Comparison of ENCODE assay signal across 1 cellular context in the genomic region with DNA sequence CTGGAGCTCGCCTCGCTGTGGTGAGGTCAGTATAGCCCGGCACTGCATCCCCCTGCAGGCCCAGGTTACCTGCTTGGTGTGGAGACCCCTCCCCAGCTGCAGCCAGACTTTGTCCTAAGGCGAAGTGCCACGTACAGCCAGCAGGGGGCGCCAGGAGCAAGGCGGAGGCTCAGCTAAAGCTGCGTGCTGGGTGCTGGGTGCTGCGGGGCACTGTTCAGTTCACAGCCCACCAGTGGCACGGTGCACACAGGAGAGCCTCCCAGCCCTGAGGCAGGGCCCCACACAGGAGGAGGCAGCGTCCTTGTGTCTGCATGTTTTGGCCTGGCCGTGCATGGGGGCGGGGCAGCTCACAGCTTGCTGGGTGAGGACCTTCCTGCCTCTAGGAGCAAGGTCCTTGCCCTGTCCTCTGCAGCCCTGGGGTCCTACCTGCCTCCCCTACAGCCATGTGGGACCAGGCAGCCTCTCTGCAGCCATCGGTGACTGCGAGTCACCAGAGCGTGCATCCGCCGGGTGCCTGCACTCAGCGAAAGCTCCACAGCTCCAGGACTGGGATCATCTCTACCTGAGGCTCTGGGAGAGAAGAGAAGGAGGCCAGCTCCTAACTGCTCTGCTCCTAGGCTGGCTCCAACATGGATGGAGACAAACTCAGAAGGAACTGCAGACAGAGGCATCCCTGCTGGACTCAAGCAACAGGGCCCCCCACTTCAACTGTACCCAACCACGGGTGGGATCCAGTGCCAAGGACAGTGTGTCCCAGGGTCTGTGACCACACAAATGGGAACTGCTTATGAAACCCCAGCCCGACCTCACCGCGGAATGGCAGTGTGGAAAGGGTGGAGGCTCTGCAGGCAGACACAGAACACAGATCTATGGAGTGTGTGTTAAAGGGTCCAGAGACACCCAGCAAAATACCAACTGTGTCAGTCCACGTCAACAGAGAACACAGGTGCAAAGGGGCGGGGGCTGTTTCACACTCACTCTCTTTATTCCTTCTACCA.
TF ChIP-seq lines count a peak whose summit lies in the region.

No MANE protein-coding gene starts in this region.

TF ChIP-seq in HepG2, 621 proteins besides CTCF, POLR2A, EP300 and RAD21 (continued from another document and continues in another):
- TF ChIP-seq ZNF646 (CRISPR knock-in tag; IDR thresholded peaks at IDR 0.05) (no peak), KDM4B (CRISPR knock-in tag; IDR thresholded peaks at IDR 0.05) (peak; percentile 25; the same call in 1 of the 2 replicates), ZNF747 (CRISPR knock-in tag; IDR thresholded peaks at IDR 0.05; ENCODE audit: borderline replicate concordance) (peak; percentile 90; the same call in 1 of the 2 replicates), ZNF768 (CRISPR knock-in tag; IDR thresholded peaks at IDR 0.05) (peak; percentile 93), ZNF207 (IDR thresholded peaks at IDR 0.05; ENCODE audit: borderline replicate concordance) (no peak), ZNF432 (CRISPR knock-in tag; IDR thresholded peaks at IDR 0.05; ENCODE audit: borderline replicate concordance) (no peak), NFATC3 (CRISPR knock-in tag; IDR thresholded peaks at IDR 0.05) (0 out of 2 replicates have a peak, but pooled peaks have one; percentile 26), KLF15 (CRISPR knock-in tag; IDR thresholded peaks at IDR 0.05; ENCODE audit: borderline replicate concordance) (no peak), ZNF253 (CRISPR knock-in tag; IDR thresholded peaks at IDR 0.05; ENCODE audit: borderline replicate concordance) (peak; percentile 65; the same call in 1 of the 2 replicates), ZNF790 (CRISPR knock-in tag; IDR thresholded peaks at IDR 0.05; ENCODE audit: borderline replicate concordance) (no peak), ZNF674 (CRISPR knock-in tag; IDR thresholded peaks at IDR 0.05; ENCODE audit: low read depth) (0 out of 2 replicates have a peak, but pooled peaks have one; percentile 67), TARDBP (CRISPR knock-in tag; IDR thresholded peaks at IDR 0.05) (peak; percentile 95), TEAD3 (CRISPR knock-in tag; optimal IDR thresholded peaks at IDR 0.05; ENCODE audit: borderline replicate concordance) (peak; percentile 95), ZNF746 (CRISPR knock-in tag; IDR thresholded peaks at IDR 0.05) (peak; percentile 78; the same call in 1 of the 2 replicates), ETV5 (CRISPR knock-in tag; IDR thresholded peaks at IDR 0.05; ENCODE audit: borderline replicate concordance) (peak; percentile 71), CBFB (CRISPR knock-in tag; IDR thresholded peaks at IDR 0.05) (peak; percentile 92), ZNF724P (CRISPR knock-in tag; IDR thresholded peaks at IDR 0.05; ENCODE audit: borderline replicate concordance) (no peak), SP5 (CRISPR knock-in tag; IDR thresholded peaks at IDR 0.05; ENCODE audit: borderline replicate concordance, low read depth) (peak; percentile 98), ZNF615 (CRISPR knock-in tag; IDR thresholded peaks at IDR 0.05; ENCODE audit: borderline replicate concordance) (no peak), ZNF577 (CRISPR knock-in tag; IDR thresholded peaks at IDR 0.05; ENCODE audit: borderline replicate concordance, low read depth) (no peak), MAZ (IDR thresholded peaks at IDR 0.05; ENCODE audit: borderline replicate concordance, low read depth, low read length) (peak; percentile 53; the same call in 1 of the 2 replicates), MAZ (CRISPR knock-in tag; IDR thresholded peaks at IDR 0.05; ENCODE audit: low read depth) (peak; percentile 97), TMF1 (CRISPR knock-in tag; IDR thresholded peaks at IDR 0.05; ENCODE audit: low read depth) (no peak; the same call in 1 of the 2 replicates), ZNF205 (CRISPR knock-in tag; IDR thresholded peaks at IDR 0.05) (no peak; the same call in 1 of the 2 replicates), ZNF20 (CRISPR knock-in tag; IDR thresholded peaks at IDR 0.05) (no peak), NR3C1 (CRISPR knock-in tag; IDR thresholded peaks at IDR 0.05) (no peak), FOXC1 (CRISPR knock-in tag; IDR thresholded peaks at IDR 0.05; ENCODE audit: borderline replicate concordance) (peak; percentile 86), ZNF564 (CRISPR knock-in tag; IDR thresholded peaks at IDR 0.05) (peak; percentile 86), ZNF260 (CRISPR knock-in tag; IDR thresholded peaks at IDR 0.05; ENCODE audit: borderline replicate concordance, low read depth) (no peak), ATF7 (IDR thresholded peaks at IDR 0.05) (no peak), ATF7 (CRISPR knock-in tag; IDR thresholded peaks at IDR 0.05) (peak; percentile 49; the same call in 1 of the 2 replicates), MED13 (CRISPR knock-in tag; IDR thresholded peaks at IDR 0.05) (peak; percentile 82), NCOR1 (IDR thresholded peaks at IDR 0.05; ENCODE audit: borderline replicate concordance, low read length) (peak; percentile 81), TBL1XR1 (IDR thresholded peaks at IDR 0.05; ENCODE audit: borderline replicate concordance, low read length, partially characterized antibody) (peak; percentile 25), NR1H2 (CRISPR knock-in tag; IDR thresholded peaks at IDR 0.05; ENCODE audit: borderline replicate concordance, low read depth) (peak; percentile 17; the same call in 1 of the 2 replicates), ZNF691 (CRISPR knock-in tag; IDR thresholded peaks at IDR 0.05; ENCODE audit: borderline replicate concordance, low read depth) (peak; percentile 94), ZNF589 (CRISPR knock-in tag; conservative IDR thresholded peaks at IDR 0.05) (0 out of 2 replicates have a peak, but pooled peaks have one; percentile 32), SMAD3 (CRISPR knock-in tag; IDR thresholded peaks at IDR 0.05) (peak; percentile 55; the same call in 1 of the 2 replicates), NBN (conservative IDR thresholded peaks at IDR 0.05) (no peak), PCBP2 (optimal IDR thresholded peaks at IDR 0.05; ENCODE audit: low read depth, low read length, poor library complexity, severe bottlenecking) (no peak), ZNF326 (CRISPR knock-in tag; IDR thresholded peaks at IDR 0.05; ENCODE audit: borderline replicate concordance) (peak; percentile 64; the same call in 1 of the 2 replicates), ADNP (CRISPR knock-in tag; IDR thresholded peaks at IDR 0.05) (peak; percentile 52; the same call in 1 of the 2 replicates)
- TF ChIP-seq, protein P1, sequence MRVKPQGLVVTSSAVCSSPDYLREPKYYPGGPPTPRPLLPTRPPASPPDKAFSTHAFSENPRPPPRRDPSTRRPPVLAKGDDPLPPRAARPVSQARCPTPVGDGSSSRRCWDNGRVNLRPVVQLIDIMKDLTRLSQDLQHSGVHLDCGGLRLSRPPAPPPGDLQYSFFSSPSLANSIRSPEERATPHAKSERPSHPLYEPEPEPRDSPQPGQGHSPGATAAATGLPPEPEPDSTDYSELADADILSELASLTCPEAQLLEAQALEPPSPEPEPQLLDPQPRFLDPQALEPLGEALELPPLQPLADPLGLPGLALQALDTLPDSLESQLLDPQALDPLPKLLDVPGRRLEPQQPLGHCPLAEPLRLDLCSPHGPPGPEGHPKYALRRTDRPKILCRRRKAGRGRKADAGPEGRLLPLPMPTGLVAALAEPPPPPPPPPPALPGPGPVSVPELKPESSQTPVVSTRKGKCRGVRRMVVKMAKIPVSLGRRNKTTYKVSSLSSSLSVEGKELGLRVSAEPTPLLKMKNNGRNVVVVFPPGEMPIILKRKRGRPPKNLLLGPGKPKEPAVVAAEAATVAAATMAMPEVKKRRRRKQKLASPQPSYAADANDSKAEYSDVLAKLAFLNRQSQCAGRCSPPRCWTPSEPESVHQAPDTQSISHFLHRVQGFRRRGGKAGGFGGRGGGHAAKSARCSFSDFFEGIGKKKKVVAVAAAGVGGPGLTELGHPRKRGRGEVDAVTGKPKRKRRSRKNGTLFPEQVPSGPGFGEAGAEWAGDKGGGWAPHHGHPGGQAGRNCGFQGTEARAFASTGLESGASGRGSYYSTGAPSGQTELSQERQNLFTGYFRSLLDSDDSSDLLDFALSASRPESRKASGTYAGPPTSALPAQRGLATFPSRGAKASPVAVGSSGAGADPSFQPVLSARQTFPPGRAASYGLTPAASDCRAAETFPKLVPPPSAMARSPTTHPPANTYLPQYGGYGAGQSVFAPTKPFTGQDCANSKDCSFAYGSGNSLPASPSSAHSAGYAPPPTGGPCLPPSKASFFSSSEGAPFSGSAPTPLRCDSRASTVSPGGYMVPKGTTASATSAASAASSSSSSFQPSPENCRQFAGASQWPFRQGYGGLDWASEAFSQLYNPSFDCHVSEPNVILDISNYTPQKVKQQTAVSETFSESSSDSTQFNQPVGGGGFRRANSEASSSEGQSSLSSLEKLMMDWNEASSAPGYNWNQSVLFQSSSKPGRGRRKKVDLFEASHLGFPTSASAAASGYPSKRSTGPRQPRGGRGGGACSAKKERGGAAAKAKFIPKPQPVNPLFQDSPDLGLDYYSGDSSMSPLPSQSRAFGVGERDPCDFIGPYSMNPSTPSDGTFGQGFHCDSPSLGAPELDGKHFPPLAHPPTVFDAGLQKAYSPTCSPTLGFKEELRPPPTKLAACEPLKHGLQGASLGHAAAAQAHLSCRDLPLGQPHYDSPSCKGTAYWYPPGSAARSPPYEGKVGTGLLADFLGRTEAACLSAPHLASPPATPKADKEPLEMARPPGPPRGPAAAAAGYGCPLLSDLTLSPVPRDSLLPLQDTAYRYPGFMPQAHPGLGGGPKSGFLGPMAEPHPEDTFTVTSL (CRISPR knock-in tag; IDR thresholded peaks at IDR 0.05; ENCODE audit: borderline replicate concordance): no peak
- TF ChIP-seq, protein P2, sequence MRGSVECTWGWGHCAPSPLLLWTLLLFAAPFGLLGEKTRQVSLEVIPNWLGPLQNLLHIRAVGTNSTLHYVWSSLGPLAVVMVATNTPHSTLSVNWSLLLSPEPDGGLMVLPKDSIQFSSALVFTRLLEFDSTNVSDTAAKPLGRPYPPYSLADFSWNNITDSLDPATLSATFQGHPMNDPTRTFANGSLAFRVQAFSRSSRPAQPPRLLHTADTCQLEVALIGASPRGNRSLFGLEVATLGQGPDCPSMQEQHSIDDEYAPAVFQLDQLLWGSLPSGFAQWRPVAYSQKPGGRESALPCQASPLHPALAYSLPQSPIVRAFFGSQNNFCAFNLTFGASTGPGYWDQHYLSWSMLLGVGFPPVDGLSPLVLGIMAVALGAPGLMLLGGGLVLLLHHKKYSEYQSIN (CRISPR knock-in tag; IDR thresholded peaks at IDR 0.05; ENCODE audit: borderline replicate concordance): no peak
- TF ChIP-seq, protein P3, sequence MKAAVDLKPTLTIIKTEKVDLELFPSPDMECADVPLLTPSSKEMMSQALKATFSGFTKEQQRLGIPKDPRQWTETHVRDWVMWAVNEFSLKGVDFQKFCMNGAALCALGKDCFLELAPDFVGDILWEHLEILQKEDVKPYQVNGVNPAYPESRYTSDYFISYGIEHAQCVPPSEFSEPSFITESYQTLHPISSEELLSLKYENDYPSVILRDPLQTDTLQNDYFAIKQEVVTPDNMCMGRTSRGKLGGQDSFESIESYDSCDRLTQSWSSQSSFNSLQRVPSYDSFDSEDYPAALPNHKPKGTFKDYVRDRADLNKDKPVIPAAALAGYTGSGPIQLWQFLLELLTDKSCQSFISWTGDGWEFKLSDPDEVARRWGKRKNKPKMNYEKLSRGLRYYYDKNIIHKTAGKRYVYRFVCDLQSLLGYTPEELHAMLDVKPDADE (CRISPR knock-in tag; IDR thresholded peaks at IDR 0.05): no peak
